ENCODE assay signal across 1 cellular context in genomic region chr1:16198444-16199156, GRCh38.
TF ChIP-seq lines count a peak whose summit lies in the region.

No MANE protein-coding gene starts in this region.

TF ChIP-seq in HEK293, 187 proteins besides CTCF, POLR2A, EP300 and RAD21 (continued from another document):
- TF ChIP-seq, protein P1, sequence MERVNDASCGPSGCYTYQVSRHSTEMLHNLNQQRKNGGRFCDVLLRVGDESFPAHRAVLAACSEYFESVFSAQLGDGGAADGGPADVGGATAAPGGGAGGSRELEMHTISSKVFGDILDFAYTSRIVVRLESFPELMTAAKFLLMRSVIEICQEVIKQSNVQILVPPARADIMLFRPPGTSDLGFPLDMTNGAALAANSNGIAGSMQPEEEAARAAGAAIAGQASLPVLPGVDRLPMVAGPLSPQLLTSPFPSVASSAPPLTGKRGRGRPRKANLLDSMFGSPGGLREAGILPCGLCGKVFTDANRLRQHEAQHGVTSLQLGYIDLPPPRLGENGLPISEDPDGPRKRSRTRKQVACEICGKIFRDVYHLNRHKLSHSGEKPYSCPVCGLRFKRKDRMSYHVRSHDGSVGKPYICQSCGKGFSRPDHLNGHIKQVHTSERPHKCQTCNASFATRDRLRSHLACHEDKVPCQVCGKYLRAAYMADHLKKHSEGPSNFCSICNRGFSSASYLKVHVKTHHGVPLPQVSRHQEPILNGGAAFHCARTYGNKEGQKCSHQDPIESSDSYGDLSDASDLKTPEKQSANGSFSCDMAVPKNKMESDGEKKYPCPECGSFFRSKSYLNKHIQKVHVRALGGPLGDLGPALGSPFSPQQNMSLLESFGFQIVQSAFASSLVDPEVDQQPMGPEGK (tag by site-specific recombination; IDR thresholded peaks at IDR 0.05): peak; percentile 16; the same call in 1 of the 2 replicates
- no peak for TF ChIP-seq ZNF48 (tag by site-specific recombination; IDR thresholded peaks at IDR 0.05)
TF ChIP-seq in HEK293: peak in this region for 6.
